In the genomic region with DNA sequence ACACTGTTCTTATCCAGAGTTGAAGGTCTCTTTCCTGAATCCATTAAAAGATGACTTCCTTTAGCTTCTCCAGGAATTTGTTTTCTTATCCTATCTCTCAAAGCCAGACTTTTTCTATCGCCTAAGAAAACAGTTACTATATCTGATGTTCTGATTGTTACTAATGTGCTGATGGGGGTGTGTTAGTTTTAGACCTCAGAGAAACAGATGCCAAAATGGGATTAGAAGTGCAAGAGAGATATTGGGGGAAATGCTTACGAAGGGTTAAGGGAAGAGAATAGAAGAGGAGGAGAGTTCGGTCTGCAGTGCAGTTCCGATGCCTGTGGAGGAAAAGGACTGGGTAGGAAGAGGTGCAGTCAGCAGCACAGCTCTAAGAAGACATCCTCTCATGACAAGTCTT, we compare ENCODE assay signal across 3 cellular contexts.
TF ChIP-seq lines count a peak whose summit lies in the region.

No MANE protein-coding gene starts in this region.

TF ChIP-seq in SK-N-SH, 30 proteins besides CTCF, POLR2A, EP300 and RAD21:
- no peak for TF ChIP-seq EZH2phosphoT487 (IDR thresholded peaks at IDR 0.05; ENCODE audit: borderline replicate concordance, low read depth)
- no peak for TF ChIP-seq ELF1 (IDR thresholded peaks at IDR 0.05)
- TF ChIP-seq FOXM1 (IDR thresholded peaks at IDR 0.05; ENCODE audit: low read depth) = no peak
- no peak for TF ChIP-seq JUND (IDR thresholded peaks at IDR 0.05)
- no peak for TF ChIP-seq MEF2A (IDR thresholded peaks at IDR 0.05; ENCODE audit: borderline replicate concordance, low read depth)
- no peak for TF ChIP-seq TAF1 (IDR thresholded peaks at IDR 0.05; ENCODE audit: borderline replicate concordance, low read depth, low read length)
- TF ChIP-seq POLR2AphosphoS5 (IDR thresholded peaks at IDR 0.05; ENCODE audit: low read depth, low read length) = no peak
- TF ChIP-seq RXRA (IDR thresholded peaks at IDR 0.05; ENCODE audit: borderline replicate concordance, low read depth) = no peak
- no peak for TF ChIP-seq MXI1 (IDR thresholded peaks at IDR 0.05; ENCODE audit: low read depth, low read length)
- TF ChIP-seq PBX3 (IDR thresholded peaks at IDR 0.05) = no peak
- TF ChIP-seq, protein P1, sequence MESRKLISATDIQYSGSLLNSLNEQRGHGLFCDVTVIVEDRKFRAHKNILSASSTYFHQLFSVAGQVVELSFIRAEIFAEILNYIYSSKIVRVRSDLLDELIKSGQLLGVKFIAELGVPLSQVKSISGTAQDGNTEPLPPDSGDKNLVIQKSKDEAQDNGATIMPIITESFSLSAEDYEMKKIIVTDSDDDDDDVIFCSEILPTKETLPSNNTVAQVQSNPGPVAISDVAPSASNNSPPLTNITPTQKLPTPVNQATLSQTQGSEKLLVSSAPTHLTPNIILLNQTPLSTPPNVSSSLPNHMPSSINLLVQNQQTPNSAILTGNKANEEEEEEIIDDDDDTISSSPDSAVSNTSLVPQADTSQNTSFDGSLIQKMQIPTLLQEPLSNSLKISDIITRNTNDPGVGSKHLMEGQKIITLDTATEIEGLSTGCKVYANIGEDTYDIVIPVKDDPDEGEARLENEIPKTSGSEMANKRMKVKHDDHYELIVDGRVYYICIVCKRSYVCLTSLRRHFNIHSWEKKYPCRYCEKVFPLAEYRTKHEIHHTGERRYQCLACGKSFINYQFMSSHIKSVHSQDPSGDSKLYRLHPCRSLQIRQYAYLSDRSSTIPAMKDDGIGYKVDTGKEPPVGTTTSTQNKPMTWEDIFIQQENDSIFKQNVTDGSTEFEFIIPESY (IDR thresholded peaks at IDR 0.05; ENCODE audit: borderline replicate concordance, low read depth) = no peak
- TF ChIP-seq SIN3A (IDR thresholded peaks at IDR 0.05; ENCODE audit: borderline replicate concordance, low read depth, low read length) = no peak
- TF ChIP-seq RFX5 (IDR thresholded peaks at IDR 0.05; ENCODE audit: low read length) = no peak
- no peak for TF ChIP-seq SMC3 (IDR thresholded peaks at IDR 0.05; ENCODE audit: low read depth, low read length)
TF ChIP-seq in SK-N-SH: peak in this region for 0.

TF ChIP-seq in SK-N-SH treated with all-trans-retinoic acid at 6 μM for 48 hours, 23 proteins besides CTCF, POLR2A, EP300 and RAD21:
- TF ChIP-seq ESRRG (CRISPR knock-in tag; IDR thresholded peaks at IDR 0.05) (no peak), ZNF70 (CRISPR knock-in tag; IDR thresholded peaks at IDR 0.05) (no peak), OSR1 (CRISPR knock-in tag; IDR thresholded peaks at IDR 0.05) (no peak), RARB (CRISPR knock-in tag; IDR thresholded peaks at IDR 0.05) (no peak), CSDC2 (CRISPR knock-in tag; IDR thresholded peaks at IDR 0.05) (no peak), ISL1 (CRISPR knock-in tag; IDR thresholded peaks at IDR 0.05) (no peak), ZNF8 (CRISPR knock-in tag; IDR thresholded peaks at IDR 0.05) (no peak), PPARA (CRISPR knock-in tag; IDR thresholded peaks at IDR 0.05; ENCODE audit: borderline replicate concordance) (no peak), SNAI2 (CRISPR knock-in tag; IDR thresholded peaks at IDR 0.05) (no peak), POU6F1 (CRISPR knock-in tag; IDR thresholded peaks at IDR 0.05; ENCODE audit: borderline replicate concordance, low read depth) (no peak), ZC3H10 (CRISPR knock-in tag; IDR thresholded peaks at IDR 0.05) (no peak), ZNF565 (CRISPR knock-in tag; conservative IDR thresholded peaks at IDR 0.05; ENCODE audit: low read depth) (no peak), TSHZ2 (CRISPR knock-in tag; IDR thresholded peaks at IDR 0.05) (no peak), ZFP30 (CRISPR knock-in tag; IDR thresholded peaks at IDR 0.05) (no peak), TOX (CRISPR knock-in tag; IDR thresholded peaks at IDR 0.05; ENCODE audit: borderline replicate concordance) (no peak), GLIS3 (CRISPR knock-in tag; IDR thresholded peaks at IDR 0.05) (no peak)
- TF ChIP-seq, protein P2, sequence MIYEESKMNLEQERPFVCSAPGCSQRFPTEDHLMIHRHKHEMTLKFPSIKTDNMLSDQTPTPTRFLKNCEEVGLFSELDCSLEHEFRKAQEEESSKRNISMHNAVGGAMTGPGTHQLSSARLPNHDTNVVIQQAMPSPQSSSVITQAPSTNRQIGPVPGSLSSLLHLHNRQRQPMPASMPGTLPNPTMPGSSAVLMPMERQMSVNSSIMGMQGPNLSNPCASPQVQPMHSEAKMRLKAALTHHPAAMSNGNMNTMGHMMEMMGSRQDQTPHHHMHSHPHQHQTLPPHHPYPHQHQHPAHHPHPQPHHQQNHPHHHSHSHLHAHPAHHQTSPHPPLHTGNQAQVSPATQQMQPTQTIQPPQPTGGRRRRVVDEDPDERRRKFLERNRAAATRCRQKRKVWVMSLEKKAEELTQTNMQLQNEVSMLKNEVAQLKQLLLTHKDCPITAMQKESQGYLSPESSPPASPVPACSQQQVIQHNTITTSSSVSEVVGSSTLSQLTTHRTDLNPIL (CRISPR knock-in tag; IDR thresholded peaks at IDR 0.05; ENCODE audit: low read depth) = no peak
- TF ChIP-seq, protein P3, sequence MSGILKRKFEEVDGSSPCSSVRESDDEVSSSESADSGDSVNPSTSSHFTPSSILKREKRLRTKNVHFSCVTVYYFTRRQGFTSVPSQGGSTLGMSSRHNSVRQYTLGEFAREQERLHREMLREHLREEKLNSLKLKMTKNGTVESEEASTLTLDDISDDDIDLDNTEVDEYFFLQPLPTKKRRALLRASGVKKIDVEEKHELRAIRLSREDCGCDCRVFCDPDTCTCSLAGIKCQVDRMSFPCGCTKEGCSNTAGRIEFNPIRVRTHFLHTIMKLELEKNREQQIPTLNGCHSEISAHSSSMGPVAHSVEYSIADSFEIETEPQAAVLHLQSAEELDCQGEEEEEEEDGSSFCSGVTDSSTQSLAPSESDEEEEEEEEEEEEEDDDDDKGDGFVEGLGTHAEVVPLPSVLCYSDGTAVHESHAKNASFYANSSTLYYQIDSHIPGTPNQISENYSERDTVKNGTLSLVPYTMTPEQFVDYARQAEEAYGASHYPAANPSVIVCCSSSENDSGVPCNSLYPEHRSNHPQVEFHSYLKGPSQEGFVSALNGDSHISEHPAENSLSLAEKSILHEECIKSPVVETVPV (CRISPR knock-in tag; IDR thresholded peaks at IDR 0.05) = no peak

TF ChIP-seq in endothelial cell of umbilical vein, 7 proteins besides CTCF, POLR2A, EP300 and RAD21:
- TF ChIP-seq POLR2AphosphoS5 (IDR thresholded peaks at IDR 0.05; ENCODE audit: insufficient read depth, low read depth, low read length) = no peak
- TF ChIP-seq, protein P4, sequence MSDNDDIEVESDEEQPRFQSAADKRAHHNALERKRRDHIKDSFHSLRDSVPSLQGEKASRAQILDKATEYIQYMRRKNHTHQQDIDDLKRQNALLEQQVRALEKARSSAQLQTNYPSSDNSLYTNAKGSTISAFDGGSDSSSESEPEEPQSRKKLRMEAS (IDR thresholded peaks at IDR 0.05; ENCODE audit: insufficient read depth, insufficient read length) = no peak
- no peak for TF ChIP-seq JUN (IDR thresholded peaks at IDR 0.05; ENCODE audit: borderline replicate concordance, insufficient read depth, insufficient read length, low read depth)
- TF ChIP-seq GATA2 (IDR thresholded peaks at IDR 0.05; ENCODE audit: insufficient read depth, insufficient read length, low read depth, low read length) = no peak
- no peak for TF ChIP-seq FOS (IDR thresholded peaks at IDR 0.05; ENCODE audit: borderline replicate concordance, insufficient read depth, low read length)
- TF ChIP-seq EZH2 (IDR thresholded peaks at IDR 0.05; ENCODE audit: borderline replicate concordance, low read depth, low read length, severe bottlenecking) = no peak
- TF ChIP-seq MYC (IDR thresholded peaks at IDR 0.05; ENCODE audit: low read depth, low read length) = no peak
TF ChIP-seq in endothelial cell of umbilical vein: peak in this region for 0.
